Comparison of ENCODE assay signal across 12 cellular contexts in the genomic region with DNA sequence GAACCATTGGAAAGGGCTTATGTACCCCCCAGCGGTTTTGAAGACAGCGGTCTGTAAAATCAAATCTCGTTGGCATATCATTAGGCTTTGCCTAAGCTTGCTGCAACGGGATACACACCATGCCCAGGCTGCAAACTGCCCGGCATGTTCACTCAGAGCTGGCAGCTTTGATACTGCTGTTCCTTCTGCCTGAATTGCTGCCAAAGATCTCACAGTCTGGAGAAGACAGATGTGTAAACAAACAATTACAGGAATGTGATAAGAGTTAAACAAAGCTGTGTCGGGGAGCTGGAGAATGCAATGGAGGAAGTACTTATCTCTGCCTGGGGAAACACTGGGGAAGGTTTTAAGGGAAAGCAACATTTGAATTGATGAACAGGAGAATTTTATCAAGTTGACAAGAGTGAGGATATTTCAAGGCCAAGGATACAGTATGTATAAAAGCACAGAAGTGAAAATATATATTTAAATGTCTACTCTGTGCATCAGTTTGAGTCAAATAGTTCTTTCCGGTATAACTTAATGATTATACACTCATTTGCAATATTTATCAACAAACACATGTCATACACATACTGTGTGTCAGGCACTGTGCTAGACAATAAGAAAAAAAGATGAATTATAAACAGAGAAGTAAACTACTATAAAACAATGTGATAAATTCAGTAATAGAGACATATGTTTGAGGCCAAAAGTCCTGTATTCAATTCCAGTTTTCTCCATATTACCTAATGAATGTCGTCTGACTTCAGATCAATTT. TPM values are rescaled to one million over a fixed set of nuclear protein-coding genes. Genes with fewer than 3 reads are reported as not detected.
DNase-seq lines count a peak whose midpoint lies in the region; ATAC-seq and TF ChIP-seq lines count a peak whose summit lies in the region.
"Had no signal": no experiment of that assay in that cellular context is flagged by ENCODE, and none has a peak within 500 bp of the region (broad histone marks: within the 10 kb centered on the region; RNA-seq: fewer than 3 reads in every experiment).

No MANE protein-coding gene starts in this region.

- POLR2A ChIA-PET in A673 (lab: Charles Lee; ENCODE audit: low non-redundant PET): no interaction called here

- H3K9me3 ChIP-seq in A673 (ENCODE audit: low read depth, low read length, poor library complexity, severe bottlenecking) (no peaks in the 10 kb centered on the region), SJCRH30 (replicated peaks) (no peaks in the 10 kb centered on the region), right cardiac atrium (ENCODE audit: control insufficient read depth, low read length) (no peaks in the 10 kb centered on the region)
- H3K9me3 ChIP-seq: adrenal gland, gastrocnemius medialis, upper lobe of left lung had no signal

- WGBS in right cardiac atrium: 34% methylated on average over 8 of the region's 8 CpGs

- H3K4me3 ChIP-seq in A673 (ENCODE audit: low read depth, low read length, poor library complexity, severe bottlenecking) (no peak overlapping the region), SJCRH30 (no peak overlapping the region), right cardiac atrium (ENCODE audit: low read length) (no peak overlapping the region)
- H3K4me3 ChIP-seq: adrenal gland, gastrocnemius medialis, upper lobe of left lung had no signal

- intact Hi-C loops in A673 (cut with micrococcal nuclease; ENCODE audit: unreplicated experiment) (loop anchor here (5.0 to 10.0 kb wide), 2 partner anchors 222 to 405 kb away; no protein-coding TSS in a partner anchor), right cardiac atrium (cut with DNase I) (loop anchor here in 3 of 4 donors (10.0 kb wide), 4 partner anchors 75 to 395 kb away; a partner anchor contains a TSS)

- BruUV-seq in A673 (replicated peaks; lab: Mats Ljungman, UMichigan): no TSS peak

- CTCF ChIA-PET in A673 (lab: Charles Lee): interaction anchor here (1.4 kb wide), 1 partner anchor 17 kb away, joined by 5 read pairs; no protein-coding TSS in a partner anchor

- in situ Hi-C loops in GM13977 (cut with MboI; ENCODE audit: low pct_unique_long_range_greater_than_20kb, low sequenced_read_pairs, unreplicated experiment): loop anchor here (25.0 kb wide), 1 partner anchor 402 kb away; no protein-coding TSS in a partner anchor

- no peak for TF ChIP-seq CTCF in A673 (conservative IDR thresholded peaks at IDR 0.05; ENCODE audit: low read depth, low read length)
- TF ChIP-seq CTCF in GM13977 (IDR thresholded peaks at IDR 0.05; ENCODE audit: extremely low read depth, insufficient read depth, missing control alignments): no peak

- DNase-seq in A673 (ENCODE audit: low spot score) (peak; percentile 29), NCI-H1105 treated with DMSO at 0.1 percent for 48 hours (lab: John Stamatoyannopoulos, UW) (peak; percentile 83), SJCRH30 (peak; percentile 13 to 25), right cardiac atrium (peak in 1 of 3 donors; percentile 32), NK-92 (lab: John Stamatoyannopoulos, UW; ENCODE audit: unreplicated experiment) (no peak), GM13977 (ENCODE audit: low spot score) (no peak)
- no peak for DNase-seq in activated naive CD4-positive, alpha-beta T cell treated with Interleukin-2 at 50 U/mL for 16 hours
- DNase-seq: activated CD4-positive, CD25-positive, alpha-beta regulatory T cell treated with anti-CD3 and anti-CD28 coated beads, Interleukin-2, amount 50 U/mL, for 72 hours; gastrocnemius medialis had no signal

- H3K36me3 ChIP-seq in A673 (ENCODE audit: insufficient read depth, low read length, poor library complexity, severe bottlenecking): no peaks in the 10 kb centered on the region
- no peaks in the 10 kb centered on the region for H3K36me3 ChIP-seq in SJCRH30
- H3K36me3 ChIP-seq: adrenal gland, gastrocnemius medialis, upper lobe of left lung had no signal

- H3K4me1 ChIP-seq in A673 (ENCODE audit: insufficient read depth, low read length, poor library complexity, severe bottlenecking) (no peaks in the 10 kb centered on the region), SJCRH30 (peaks cover 14% of the 10 kb centered on the region; the same call in 1 of the 2 replicates), right cardiac atrium (ENCODE audit: control insufficient read depth, insufficient read depth, low read length) (no peaks in the 10 kb centered on the region)
- H3K4me1 ChIP-seq: gastrocnemius medialis had no signal

- ATAC-seq in right cardiac atrium: peak; percentile 70 to 81
- ATAC-seq in activated CD4-positive, CD25-positive, alpha-beta regulatory T cell treated with anti-CD3 and anti-CD28 coated beads, Interleukin-2, amount 50 U/mL, for 24 hours: no peak

- H3K27me3 ChIP-seq in A673 (replicated peaks; ENCODE audit: insufficient read depth, low read depth, low read length, poor library complexity) (no peaks in the 10 kb centered on the region), SJCRH30 (no peaks in the 10 kb centered on the region), right cardiac atrium (ENCODE audit: control insufficient read depth, insufficient read depth) (no peaks in the 10 kb centered on the region)
- H3K27me3 ChIP-seq: adrenal gland, gastrocnemius medialis, upper lobe of left lung had no signal

- H3K27ac ChIP-seq in A673 (ENCODE audit: low read depth, low read length, poor library complexity, severe bottlenecking) (no peak overlapping the region), SJCRH30 (no peak overlapping the region), right cardiac atrium (ENCODE audit: low read length) (no peak overlapping the region)
- H3K27ac ChIP-seq: adrenal gland, gastrocnemius medialis, upper lobe of left lung had no signal

RNA-seq across cellular contexts. Expression of a gene that starts 29.9 kb away (rescaled TPM):
- 10.6 and 11.9 TPM in 2 replicates for total RNA-seq in A673 (2021)
- total RNA-seq in SJCRH30 (2014; rRNA removed; shearing (Covaris generic)): 22.4 and 26.7 TPM in 2 replicates
- total RNA-seq in right cardiac atrium: 1 to 10 TPM; 4.1 to 7.8 (median 4.7) TPM
- polyA plus RNA-seq in right cardiac atrium: 1.1 TPM

RNA-seq across cellular contexts. Expression of a gene that starts 29.9 kb away (rescaled TPM):
- total RNA-seq in A673 (2021) (12.6 and 14.2 TPM in 2 replicates), right cardiac atrium (1 to 10 TPM; 4.4 to 8.2 (median 7.0) TPM)
- total RNA-seq in SJCRH30 (2014; rRNA removed; shearing (Covaris generic)): 12.1 and 13.3 TPM in 2 replicates
- polyA plus RNA-seq in right cardiac atrium: 7.2 TPM

RNA-seq across cellular contexts. Expression of a gene that starts 41.8 kb away (rescaled TPM):
- total RNA-seq in A673 (2021): not detected in 2 replicates
- not detected in 2 replicates for total RNA-seq in SJCRH30 (2014; rRNA removed; shearing (Covaris generic))
- total RNA-seq in right cardiac atrium: under 1 TPM in 2 of 4 donors, not detected in 2; 0.29 to 0.54 TPM
- not detected for polyA plus RNA-seq in right cardiac atrium

Comparison
In these comparisons a context has a peak if more than half of its experiments do, and no peak if none do; other contexts are left out.
1. DNase-seq: peak in A673 (single experiment), NCI-H1105 treated with DMSO at 0.1 percent for 48 hours (single experiment) and SJCRH30 (2 of 2); none in NK-92 (single experiment), GM13977 (single experiment) and activated naive CD4-positive, alpha-beta T cell treated with Interleukin-2 at 50 U/mL for 16 hours (single experiment).
2. ATAC-seq: peak in right cardiac atrium (2 of 2); none in activated CD4-positive, CD25-positive, alpha-beta regulatory T cell treated with anti-CD3 and anti-CD28 coated beads, Interleukin-2, amount 50 U/mL, for 24 hours (0 of 2).